Comparison of ENCODE assay signal across 1 cellular context in the genomic region with DNA sequence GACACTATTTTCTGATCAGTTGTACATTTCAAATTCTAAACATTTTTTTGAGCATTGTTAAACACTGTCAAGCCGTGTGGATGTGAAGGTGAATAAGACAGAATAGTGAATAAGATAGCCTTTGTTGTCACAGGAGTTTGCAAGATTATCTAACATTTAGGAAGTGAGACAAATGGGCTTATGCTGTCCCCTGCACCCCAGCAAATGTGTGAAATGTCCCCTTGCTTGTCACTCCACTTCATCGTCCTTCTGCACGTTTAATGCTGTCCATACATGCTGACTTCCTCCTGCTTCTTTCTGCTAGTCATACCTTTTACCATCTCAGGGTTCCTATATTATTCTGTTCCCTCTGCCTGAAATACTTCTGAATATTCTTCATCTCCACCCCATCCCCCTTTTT.
TF ChIP-seq lines count a peak whose summit lies in the region.

No MANE protein-coding gene starts in this region.

TF ChIP-seq in GM12878, 131 proteins besides CTCF, POLR2A, EP300 and RAD21:
- peak; percentile 51; the same call in 1 of the 2 replicates for TF ChIP-seq SPI1 (IDR thresholded peaks at IDR 0.05; ENCODE audit: borderline replicate concordance, insufficient read depth, low read depth, low read length)
- TF ChIP-seq, protein P1, sequence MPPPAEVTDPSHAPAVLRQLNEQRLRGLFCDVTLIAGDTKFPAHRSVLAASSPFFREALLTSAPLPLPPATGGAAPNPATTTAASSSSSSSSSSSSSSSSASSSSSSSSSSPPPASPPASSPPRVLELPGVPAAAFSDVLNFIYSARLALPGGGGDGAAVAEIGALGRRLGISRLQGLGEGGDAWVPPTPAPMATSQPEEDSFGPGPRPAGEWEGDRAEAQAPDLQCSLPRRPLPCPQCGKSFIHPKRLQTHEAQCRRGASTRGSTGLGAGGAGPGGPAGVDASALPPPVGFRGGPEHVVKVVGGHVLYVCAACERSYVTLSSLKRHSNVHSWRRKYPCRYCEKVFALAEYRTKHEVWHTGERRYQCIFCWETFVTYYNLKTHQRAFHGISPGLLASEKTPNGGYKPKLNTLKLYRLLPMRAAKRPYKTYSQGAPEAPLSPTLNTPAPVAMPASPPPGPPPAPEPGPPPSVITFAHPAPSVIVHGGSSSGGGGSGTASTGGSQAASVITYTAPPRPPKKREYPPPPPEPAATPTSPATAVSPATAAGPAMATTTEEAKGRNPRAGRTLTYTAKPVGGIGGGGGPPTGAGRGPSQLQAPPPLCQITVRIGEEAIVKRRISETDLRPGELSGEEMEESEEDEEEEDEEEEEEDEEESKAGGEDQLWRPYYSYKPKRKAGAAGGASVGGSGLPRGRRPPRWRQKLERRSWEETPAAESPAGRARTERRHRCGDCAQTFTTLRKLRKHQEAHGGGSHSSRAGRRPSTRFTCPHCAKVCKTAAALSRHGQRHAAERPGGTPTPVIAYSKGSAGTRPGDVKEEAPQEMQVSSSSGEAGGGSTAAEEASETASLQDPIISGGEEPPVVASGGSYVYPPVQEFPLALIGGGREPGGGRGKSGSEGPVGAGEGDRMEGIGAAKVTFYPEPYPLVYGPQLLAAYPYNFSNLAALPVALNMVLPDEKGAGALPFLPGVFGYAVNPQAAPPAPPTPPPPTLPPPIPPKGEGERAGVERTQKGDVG (CRISPR knock-in tag; IDR thresholded peaks at IDR 0.05) = no peak
- TF ChIP-seq, protein P2, sequence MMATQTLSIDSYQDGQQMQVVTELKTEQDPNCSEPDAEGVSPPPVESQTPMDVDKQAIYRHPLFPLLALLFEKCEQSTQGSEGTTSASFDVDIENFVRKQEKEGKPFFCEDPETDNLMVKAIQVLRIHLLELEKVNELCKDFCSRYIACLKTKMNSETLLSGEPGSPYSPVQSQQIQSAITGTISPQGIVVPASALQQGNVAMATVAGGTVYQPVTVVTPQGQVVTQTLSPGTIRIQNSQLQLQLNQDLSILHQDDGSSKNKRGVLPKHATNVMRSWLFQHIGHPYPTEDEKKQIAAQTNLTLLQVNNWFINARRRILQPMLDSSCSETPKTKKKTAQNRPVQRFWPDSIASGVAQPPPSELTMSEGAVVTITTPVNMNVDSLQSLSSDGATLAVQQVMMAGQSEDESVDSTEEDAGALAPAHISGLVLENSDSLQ (IDR thresholded peaks at IDR 0.05) = peak; percentile 61; the same call in 1 of the 2 replicates
- TF ChIP-seq MYC (IDR thresholded peaks at IDR 0.05; ENCODE audit: insufficient read depth, insufficient read length, insufficient replicate concordance, low read length, severe bottlenecking) = no peak
- peak in 1 of 2 experiments; percentile 46; a peak in 1 of 4 replicates for TF ChIP-seq BHLHE40 (IDR thresholded peaks at IDR 0.05; ENCODE audit: borderline replicate concordance in 1 of 2, low read depth in 2 of 2, low read length in 1 of 2)
